1 cellular context compared by ENCODE assay signal in the genomic region with DNA sequence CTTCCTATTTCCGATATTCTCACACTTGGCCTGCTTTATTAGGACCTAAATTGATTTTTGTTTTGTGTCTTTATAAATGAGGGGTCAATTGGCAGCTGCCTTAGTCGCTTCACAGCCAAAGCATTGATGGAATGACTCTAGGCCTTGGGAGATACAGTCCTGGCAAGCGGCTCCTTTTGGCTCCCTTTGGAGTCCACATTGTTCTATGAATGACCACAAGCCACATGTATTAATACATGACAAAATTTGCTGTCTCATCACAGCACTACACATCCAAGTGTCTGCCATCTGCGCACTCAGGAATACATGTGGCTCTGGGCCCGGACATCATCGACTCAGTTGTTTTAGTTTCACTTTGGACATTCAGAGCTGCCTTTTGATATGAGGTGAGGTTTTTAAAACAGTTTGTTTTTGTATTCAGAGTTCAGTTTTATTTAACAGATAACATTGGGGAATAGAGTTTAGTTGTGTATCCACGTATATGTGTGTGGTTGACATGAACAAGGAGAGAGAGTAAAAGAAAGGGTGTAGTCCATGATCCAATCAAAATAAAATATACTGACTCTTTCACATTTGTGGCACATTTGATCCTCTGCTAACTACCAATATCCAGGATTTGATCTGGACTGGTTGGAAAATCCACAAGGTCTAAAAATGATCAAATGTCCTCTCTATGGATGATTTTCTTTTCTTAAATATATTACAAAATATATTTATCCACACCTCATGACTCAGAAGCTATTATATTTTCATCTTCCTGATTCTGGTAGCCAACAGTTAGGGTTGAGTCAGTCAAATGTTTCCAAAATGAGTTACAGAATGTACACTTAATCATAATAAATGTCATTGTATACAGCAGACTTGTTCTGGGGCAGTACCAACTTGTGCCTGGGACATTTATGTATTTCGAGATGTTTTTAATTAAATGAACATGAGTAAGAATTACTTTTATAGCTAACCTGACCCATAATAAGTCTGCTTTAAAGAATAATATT.
TF ChIP-seq lines count a peak whose summit lies in the region.

No MANE protein-coding gene starts in this region.

TF ChIP-seq in A549, 52 proteins besides CTCF, POLR2A, EP300 and RAD21 (continued from another document):
- no peak for TF ChIP-seq HDAC2 (IDR thresholded peaks at IDR 0.05)
- no peak for TF ChIP-seq FOSB (CRISPR knock-in tag; IDR thresholded peaks at IDR 0.05)
- TF ChIP-seq SMC3 (IDR thresholded peaks at IDR 0.05), result no peak
- no peak for TF ChIP-seq BHLHE40 (IDR thresholded peaks at IDR 0.05; ENCODE audit: low read depth, low read length)
- no peak for TF ChIP-seq CHD4 (IDR thresholded peaks at IDR 0.05; ENCODE audit: borderline replicate concordance)
- TF ChIP-seq FOXS1 (CRISPR knock-in tag; IDR thresholded peaks at IDR 0.05), result 0 out of 2 replicates have a peak, but pooled peaks have one; percentile 27
- TF ChIP-seq EHMT2 (IDR thresholded peaks at IDR 0.05; ENCODE audit: low read depth), result no peak
- no peak for TF ChIP-seq HEYL (CRISPR knock-in tag; IDR thresholded peaks at IDR 0.05)
- no peak for TF ChIP-seq ZNF302 (CRISPR knock-in tag; IDR thresholded peaks at IDR 0.05)
- no peak for TF ChIP-seq KDM5A (IDR thresholded peaks at IDR 0.05)
- TF ChIP-seq, protein P1, sequence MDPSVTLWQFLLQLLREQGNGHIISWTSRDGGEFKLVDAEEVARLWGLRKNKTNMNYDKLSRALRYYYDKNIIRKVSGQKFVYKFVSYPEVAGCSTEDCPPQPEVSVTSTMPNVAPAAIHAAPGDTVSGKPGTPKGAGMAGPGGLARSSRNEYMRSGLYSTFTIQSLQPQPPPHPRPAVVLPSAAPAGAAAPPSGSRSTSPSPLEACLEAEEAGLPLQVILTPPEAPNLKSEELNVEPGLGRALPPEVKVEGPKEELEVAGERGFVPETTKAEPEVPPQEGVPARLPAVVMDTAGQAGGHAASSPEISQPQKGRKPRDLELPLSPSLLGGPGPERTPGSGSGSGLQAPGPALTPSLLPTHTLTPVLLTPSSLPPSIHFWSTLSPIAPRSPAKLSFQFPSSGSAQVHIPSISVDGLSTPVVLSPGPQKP (IDR thresholded peaks at IDR 0.05; ENCODE audit: low read depth, low read length), result no peak
- TF ChIP-seq, protein P2, sequence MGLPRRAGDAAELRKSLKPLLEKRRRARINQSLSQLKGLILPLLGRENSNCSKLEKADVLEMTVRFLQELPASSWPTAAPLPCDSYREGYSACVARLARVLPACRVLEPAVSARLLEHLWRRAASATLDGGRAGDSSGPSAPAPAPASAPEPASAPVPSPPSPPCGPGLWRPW (IDR thresholded peaks at IDR 0.05), result no peak
- peak; percentile 76 for TF ChIP-seq NFE2L2 (conservative IDR thresholded peaks at IDR 0.05; ENCODE audit: low read length)
- no peak for TF ChIP-seq RFX5 (IDR thresholded peaks at IDR 0.05)
- TF ChIP-seq CHD2 (IDR thresholded peaks at IDR 0.05; ENCODE audit: low read length, partially characterized antibody), result no peak
- TF ChIP-seq SREBF2 (IDR thresholded peaks at IDR 0.05), result no peak
- no peak; the same call in 1 of the 2 replicates for TF ChIP-seq TP53 (CRISPR knock-in tag; IDR thresholded peaks at IDR 0.05)
- peak; percentile 98 for TF ChIP-seq MAFK (IDR thresholded peaks at IDR 0.05; ENCODE audit: partially characterized antibody)
- TF ChIP-seq, protein P3, sequence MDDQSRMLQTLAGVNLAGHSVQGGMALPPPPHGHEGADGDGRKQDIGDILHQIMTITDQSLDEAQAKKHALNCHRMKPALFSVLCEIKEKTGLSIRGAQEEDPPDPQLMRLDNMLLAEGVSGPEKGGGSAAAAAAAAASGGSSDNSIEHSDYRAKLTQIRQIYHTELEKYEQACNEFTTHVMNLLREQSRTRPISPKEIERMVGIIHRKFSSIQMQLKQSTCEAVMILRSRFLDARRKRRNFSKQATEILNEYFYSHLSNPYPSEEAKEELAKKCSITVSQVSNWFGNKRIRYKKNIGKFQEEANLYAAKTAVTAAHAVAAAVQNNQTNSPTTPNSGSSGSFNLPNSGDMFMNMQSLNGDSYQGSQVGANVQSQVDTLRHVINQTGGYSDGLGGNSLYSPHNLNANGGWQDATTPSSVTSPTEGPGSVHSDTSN (IDR thresholded peaks at IDR 0.05), result no peak
- TF ChIP-seq, protein P4, sequence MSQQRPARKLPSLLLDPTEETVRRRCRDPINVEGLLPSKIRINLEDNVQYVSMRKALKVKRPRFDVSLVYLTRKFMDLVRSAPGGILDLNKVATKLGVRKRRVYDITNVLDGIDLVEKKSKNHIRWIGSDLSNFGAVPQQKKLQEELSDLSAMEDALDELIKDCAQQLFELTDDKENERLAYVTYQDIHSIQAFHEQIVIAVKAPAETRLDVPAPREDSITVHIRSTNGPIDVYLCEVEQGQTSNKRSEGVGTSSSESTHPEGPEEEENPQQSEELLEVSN (IDR thresholded peaks at IDR 0.05; ENCODE audit: borderline replicate concordance, low read depth), result peak; percentile 22; the same call in 1 of the 2 replicates
- TF ChIP-seq GATA3 (IDR thresholded peaks at IDR 0.05; ENCODE audit: borderline replicate concordance), result 0 out of 2 replicates have a peak, but pooled peaks have one; percentile 68
- TF ChIP-seq RARB (CRISPR knock-in tag; IDR thresholded peaks at IDR 0.05), result no peak
- peak; percentile 84; the same call in 1 of the 2 replicates for TF ChIP-seq MYC (IDR thresholded peaks at IDR 0.05; ENCODE audit: borderline replicate concordance, low read length)
- no peak for TF ChIP-seq ESRRA (IDR thresholded peaks at IDR 0.05; ENCODE audit: borderline replicate concordance, low read length)
- no peak for TF ChIP-seq RCOR1 (IDR thresholded peaks at IDR 0.05; ENCODE audit: low read depth, low read length)
- peak in 1 of 2 experiments; percentile 31; a peak in 1 of 4 replicates for TF ChIP-seq CEBPB (IDR thresholded peaks at IDR 0.05)
- TF ChIP-seq ZSCAN20 (CRISPR knock-in tag; IDR thresholded peaks at IDR 0.05), result no peak
